Comparison of ENCODE assay signal across 9 cellular contexts in genomic region chr6:16420332-16420714, GRCh38.
A peak's percentile ranks its signal among the peaks of the same experiment; 100 is the strongest.
DNase-seq lines count a peak whose midpoint lies in the region; ATAC-seq and TF ChIP-seq lines count a peak whose summit lies in the region.
"Had no signal": no experiment of that assay in that cellular context is flagged by ENCODE, and none has a peak within 500 bp of the region (broad histone marks: within the 10 kb centered on the region; RNA-seq: fewer than 3 reads in every experiment).

No MANE protein-coding gene starts in this region.

- no peak overlapping the region for H3K9ac ChIP-seq in colonic mucosa (ENCODE audit: low read depth in 2 of 2, low read length in 2 of 2)

- H3K36me3 ChIP-seq in right atrium auricular region (no peaks in the 10 kb centered on the region), colonic mucosa (no peaks in the 10 kb centered on the region), uterus (no peaks in the 10 kb centered on the region)

- no peak for TF ChIP-seq POLR2A in uterus (IDR thresholded peaks at IDR 0.05)

- H3K27ac ChIP-seq in right atrium auricular region (peak overlapping the region; percentile 41 to 71), colonic mucosa (peak overlapping the region; percentile 19), uterus (peak overlapping the region; percentile 36 to 66)

- H3K4me3 ChIP-seq in right atrium auricular region (no peak overlapping the region), colonic mucosa (no peak overlapping the region), uterus (no peak overlapping the region)

- DNase-seq in right atrium auricular region (ENCODE audit: low spot score): no peak
- no peak for DNase-seq in Right ventricle myocardium superior
- DNase-seq in colonic mucosa: no peak
- DNase-seq in uterus: no peak
- DNase-seq in left ventricle myocardium superior: no peak
- no peak for DNase-seq in C1 segment of cervical spinal cord (lab: John Stamatoyannopoulos, UW)
- DNase-seq: NCI-H510A had no signal

- no peak for TF ChIP-seq CTCF in right atrium auricular region (IDR thresholded peaks at IDR 0.05)
- no peak for TF ChIP-seq CTCF in colonic mucosa (IDR thresholded peaks at IDR 0.05)
- no peak for TF ChIP-seq CTCF in uterus (IDR thresholded peaks at IDR 0.05)

- H3K4me1 ChIP-seq in right atrium auricular region (peaks cover 0 to 26% of the 10 kb centered on the region in 2 donors), colonic mucosa (no peaks in the 10 kb centered on the region), uterus (peaks cover 0 to 6% of the 10 kb centered on the region in 2 donors)

- intact Hi-C loops in Right ventricle myocardium superior (cut with DNase I) (no loop called here), colonic mucosa (cut with DNase I) (no loop called here), uterus (cut with DNase I; ENCODE audit: low total_unique reads) (no loop called here), left ventricle myocardium superior (cut with micrococcal nuclease) (no loop called here)

- no peaks in the 10 kb centered on the region for H3K27me3 ChIP-seq in right atrium auricular region
- no peaks in the 10 kb centered on the region for H3K27me3 ChIP-seq in colonic mucosa
- H3K27me3 ChIP-seq in uterus: no peaks in the 10 kb centered on the region

- ATAC-seq in Right ventricle myocardium superior (ENCODE audit: poor library complexity) (no peak), HG03520 (IDR thresholded peaks at IDR 0.05; ENCODE audit: unreplicated experiment) (peak; percentile 6), HG03378 (IDR thresholded peaks at IDR 0.05; ENCODE audit: unreplicated experiment) (no peak), left ventricle myocardium superior (no peak)

- H3K9me3 ChIP-seq in right atrium auricular region (no peaks in the 10 kb centered on the region), colonic mucosa (no peaks in the 10 kb centered on the region), uterus (no peaks in the 10 kb centered on the region)
